21 cellular contexts compared by ENCODE assay signal in the genomic region with DNA sequence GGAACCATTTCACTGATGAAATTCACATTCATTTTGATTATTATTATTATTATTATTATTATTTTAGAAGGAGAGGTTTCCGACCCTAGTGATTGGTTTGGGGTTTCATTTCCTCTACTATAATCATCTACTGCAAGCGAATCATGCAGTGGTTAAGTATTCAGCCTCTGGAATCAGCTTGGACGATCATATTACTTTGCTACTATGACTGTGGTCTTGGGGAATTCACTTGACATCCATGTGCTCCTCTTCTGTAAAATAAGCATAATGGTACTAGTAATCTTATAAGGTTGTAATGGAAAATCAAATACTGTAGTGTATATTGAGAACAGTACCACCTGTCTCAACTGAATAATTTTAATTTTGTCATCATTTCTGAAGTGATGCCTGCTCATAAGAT.
A peak's percentile ranks its signal among the peaks of the same experiment; 100 is the strongest.
DNase-seq lines count a peak whose midpoint lies in the region; ATAC-seq and TF ChIP-seq lines count a peak whose summit lies in the region.
"Had no signal": no experiment of that assay in that cellular context is flagged by ENCODE, and none has a peak within 500 bp of the region (broad histone marks: within the 10 kb centered on the region; RNA-seq: fewer than 3 reads in every experiment).

No MANE protein-coding gene starts in this region.

- H2AFZ ChIP-seq in GM23248: no peak overlapping the region

- 63 to 70% methylated on average over 3 of the region's 3 CpGs for WGBS in GM23248 (ENCODE audit: low coverage in 1 of 2, low lambda C conversion rate in 2 of 2, missing lambda C conversion rate in 2 of 2), 2 experiments

- no peaks in the 10 kb centered on the region for H3K9me3 ChIP-seq in AG04450 (ENCODE audit: control insufficient read depth, insufficient read depth, low read length)
- H3K9me3 ChIP-seq in GM23248 (ENCODE audit: low read depth): no peaks in the 10 kb centered on the region
- H3K9me3 ChIP-seq in mucosa of descending colon: no peaks in the 10 kb centered on the region
- H3K9me3 ChIP-seq: pancreas, right lobe of liver, SJCRH30, vagina had no signal

- CTCF ChIA-PET in AG04450 (lab: Charles Lee): no interaction called here

- intact Hi-C loops in mucosa of descending colon (cut with DNase I, micrococcal nuclease) (no loop called here), dorsolateral prefrontal cortex (cut with DNase I) (no loop called here)

- peaks cover 75% of the 10 kb centered on the region for H3K4me1 ChIP-seq in GM23248 (ENCODE audit: insufficient read depth)
- peaks cover 8% of the 10 kb centered on the region for H3K4me1 ChIP-seq in mucosa of descending colon (ENCODE audit: low read depth)
- H3K4me1 ChIP-seq: SJCRH30, vagina had no signal

- DNase-seq in AG04450 (ENCODE audit: low read depth, low spot score) (peak; percentile 71), GM23248 (peak; percentile 79), NCI-H2196 treated with DMSO at 0.1 percent for 48 hours (lab: John Stamatoyannopoulos, UW; ENCODE audit: unreplicated experiment) (peak; percentile 70), fibroblast of mammary gland (ENCODE audit: low read depth) (peak; percentile 30), mucosa of descending colon (no peak), dorsolateral prefrontal cortex (no peak), MV-4-11 (lab: John Stamatoyannopoulos, UW) (no peak)
- DNase-seq: activated CD4-positive, alpha-beta T cell treated with anti-CD3 and anti-CD28 coated beads, Interleukin-2, amount 10 ng/mL, durations not matched to agents 7 days and 5 days; activated naive CD8-positive, alpha-beta T cell treated with anti-CD3 and anti-CD28 coated beads, Interleukin-2, amount 10 ng/mL, durations not matched to agents 7 days and 5 days; CD4-positive, alpha-beta memory T cell; dermis blood vessel endothelial cell; KBM-7; kidney; naive thymus-derived CD4-positive, alpha-beta T cell; NCI-H2227 treated with DMSO at 0.1 percent for 48 hours; pancreas; right lobe of liver; SJCRH30 had no signal

- H3K4me3 ChIP-seq in AG04450 (ENCODE audit: low read depth, low read length): no peak overlapping the region
- H3K4me3 ChIP-seq in GM23248: no peak overlapping the region
- no peak overlapping the region for H3K4me3 ChIP-seq in fibroblast of mammary gland (ENCODE audit: control insufficient read depth, low read depth, low read length)
- H3K4me3 ChIP-seq in mucosa of descending colon: no peak overlapping the region
- H3K4me3 ChIP-seq in dorsolateral prefrontal cortex: no peak overlapping the region
- H3K4me3 ChIP-seq: pancreas, right lobe of liver, SJCRH30, vagina had no signal

- in situ Hi-C loops in GM23248 (cut with MboI): no loop called here

- H3K79me2 ChIP-seq in GM23248 (ENCODE audit: insufficient read depth): 0 out of 2 replicates have a peak, but pooled peaks cover 9% of the 10 kb centered on the region

- H3K9ac ChIP-seq in GM23248: no peak overlapping the region

- H3K27ac ChIP-seq in AG04450 (ENCODE audit: low read depth, low read length) (no peak overlapping the region), GM23248 (no peak overlapping the region), dorsolateral prefrontal cortex (no peak overlapping the region)
- H3K27ac ChIP-seq: pancreas, right lobe of liver, SJCRH30, vagina, VCaP had no signal

- H3K36me3 ChIP-seq in GM23248 (ENCODE audit: low read depth) (no peaks in the 10 kb centered on the region), mucosa of descending colon (ENCODE audit: low read depth) (no peaks in the 10 kb centered on the region)
- H3K36me3 ChIP-seq: SJCRH30, vagina had no signal

- no peaks in the 10 kb centered on the region for H3K27me3 ChIP-seq in AG04450 (ENCODE audit: control insufficient read depth, insufficient read depth, low read length)
- H3K27me3 ChIP-seq in GM23248 (replicated peaks; ENCODE audit: insufficient read depth): no peaks in the 10 kb centered on the region
- no peaks in the 10 kb centered on the region for H3K27me3 ChIP-seq in dorsolateral prefrontal cortex
- H3K27me3 ChIP-seq: pancreas, right lobe of liver, vagina had no signal

- POLR2A ChIA-PET in AG04450 (lab: Yijun Ruan, JAX): no interaction called here

- no peak overlapping the region for H3K4me2 ChIP-seq in GM23248 (ENCODE audit: unreplicated experiment)

- ATAC-seq in mucosa of descending colon (no peak), HG03135 (IDR thresholded peaks at IDR 0.05; ENCODE audit: unreplicated experiment) (no peak)
- ATAC-seq: naive thymus-derived CD4-positive, alpha-beta T cell; pancreas; right lobe of liver had no signal

- H4K20me1 ChIP-seq in GM23248 (ENCODE audit: insufficient read depth): no peaks in the 10 kb centered on the region

- TF ChIP-seq CTCF in AG04450 (IDR thresholded peaks at IDR 0.05; ENCODE audit: low read depth, low read length): no peak
- TF ChIP-seq CTCF in fibroblast of mammary gland (conservative IDR thresholded peaks at IDR 0.05; ENCODE audit: control insufficient read depth, insufficient read depth, low read depth, low read length): no peak
- TF ChIP-seq CTCF in mucosa of descending colon (IDR thresholded peaks at IDR 0.05): no peak
- TF ChIP-seq CTCF in dorsolateral prefrontal cortex (IDR thresholded peaks at IDR 0.05 in 54 of 56, conservative IDR thresholded peaks at IDR 0.05 in 2 of 56; ENCODE audit: low read depth in 1 of 56, partially characterized antibody in 56 of 56): no peak

- no peaks in the 10 kb centered on the region for H3K9me2 ChIP-seq in GM23248 (ENCODE audit: insufficient read depth)

- H3F3A ChIP-seq in GM23248 (ENCODE audit: insufficient read depth): peaks cover 32% of the 10 kb centered on the region

Comparison
In these comparisons a context has a peak if more than half of its experiments do, and no peak if none do; other contexts are left out.
1. DNase-seq: peak in AG04450 (single experiment), GM23248 (single experiment), NCI-H2196 treated with DMSO at 0.1 percent for 48 hours (single experiment) and fibroblast of mammary gland (single experiment); none in mucosa of descending colon (0 of 3), dorsolateral prefrontal cortex (0 of 10) and MV-4-11 (single experiment).